In genomic region chr2:207341816-207342215, GRCh38 we compare ENCODE assay signal across 20 cellular contexts.
DNase-seq lines count a peak whose midpoint lies in the region; ATAC-seq and TF ChIP-seq lines count a peak whose summit lies in the region.
"Had no signal": no experiment of that assay in that cellular context is flagged by ENCODE, and none has a peak within 500 bp of the region (broad histone marks: within the 10 kb centered on the region; RNA-seq: fewer than 3 reads in every experiment).

No MANE protein-coding gene starts in this region.

- TF ChIP-seq POLR2A in IMR-90 (IDR thresholded peaks at IDR 0.05; ENCODE audit: low read depth, low read length): no peak

- H3K9me3 ChIP-seq in IMR-90 (ENCODE audit: control insufficient read depth, insufficient read depth, low read length): no peaks in the 10 kb centered on the region
- H3K9me3 ChIP-seq: mucosa of descending colon had no signal

- peak overlapping the region; percentile 23; the same call in 1 of the 2 replicates for H2BK20ac ChIP-seq in IMR-90 (ENCODE audit: low read depth, low read length)

- H3K27ac ChIP-seq in IMR-90 (ENCODE audit: insufficient read depth, low read length) (no peak overlapping the region), mesendoderm (ENCODE audit: low read depth, low read length) (no peak overlapping the region)
- H3K27ac ChIP-seq: epithelial cell of prostate, PC-9 had no signal

- H3K23ac ChIP-seq in IMR-90 (ENCODE audit: low read depth, low read length) (no peak overlapping the region), mesendoderm (ENCODE audit: low read length) (no peak overlapping the region)

- H2AK9ac ChIP-seq in IMR-90 (replicated peaks; ENCODE audit: low read depth, low read length, poor library complexity): no peak overlapping the region

- H2BK120ac ChIP-seq in IMR-90 (ENCODE audit: low read depth, low read length) (no peak overlapping the region), mesendoderm (ENCODE audit: low read depth, low read length) (no peak overlapping the region)

- peaks cover 5% of the 10 kb centered on the region for H3K4me1 ChIP-seq in IMR-90 (ENCODE audit: control insufficient read depth, insufficient read depth, low read length)
- H3K4me1 ChIP-seq in mesendoderm (ENCODE audit: control insufficient read depth, low read depth, low read length): peaks cover 4% of the 10 kb centered on the region

- TF ChIP-seq RAD21 in IMR-90 (IDR thresholded peaks at IDR 0.05; ENCODE audit: low read length): no peak

- H4K91ac ChIP-seq in IMR-90 (ENCODE audit: insufficient read depth, low read depth, low read length): no peak overlapping the region

- BruUV-seq in IMR-90 (replicated peaks; lab: Mats Ljungman, UMichigan): no TSS peak

- dilution Hi-C loops in IMR-90 (cut with HindIII; ENCODE audit: low sequenced_read_pairs, unreplicated experiment): no loop called here

- H2AK5ac ChIP-seq in IMR-90 (ENCODE audit: low read depth, low read length): no peak overlapping the region
- no peak overlapping the region for H2AK5ac ChIP-seq in mesendoderm (ENCODE audit: low read length)

- no peaks in the 10 kb centered on the region for H3K79me2 ChIP-seq in mesendoderm (ENCODE audit: control insufficient read depth, insufficient read depth, low read length)

- POLR2A ChIA-PET in IMR-90 (lab: Charles Lee; ENCODE audit: unreplicated experiment): no interaction called here

- in situ Hi-C loops in IMR-90 (cut with MboI; ENCODE audit: low sequenced_read_pairs): no loop called here

- no peaks in the 10 kb centered on the region for H4K20me1 ChIP-seq in IMR-90 (ENCODE audit: insufficient read depth, low read length)

- H3K9ac ChIP-seq in IMR-90 (ENCODE audit: low read depth, low read length) (no peak overlapping the region), mesendoderm (ENCODE audit: low read length) (no peak overlapping the region)

- H2BK5ac ChIP-seq in IMR-90 (ENCODE audit: low read depth, low read length, poor library complexity, severe bottlenecking) (no peak overlapping the region), mesendoderm (ENCODE audit: low read length) (no peak overlapping the region)

- H3K56ac ChIP-seq in IMR-90 (ENCODE audit: extremely low read depth, insufficient read depth, low read length) (no peak overlapping the region), mesendoderm (ENCODE audit: low read length) (no peak overlapping the region)

- H4K8ac ChIP-seq in IMR-90 (ENCODE audit: low read depth in 2 of 2, low read length in 2 of 2) (no peak overlapping the region), mesendoderm (ENCODE audit: low read depth, low read length) (no peak overlapping the region)

- H3K4ac ChIP-seq in IMR-90 (ENCODE audit: low read depth, low read length) (no peak overlapping the region), mesendoderm (ENCODE audit: low read depth, low read length) (no peak overlapping the region)

- H3K27me3 ChIP-seq in IMR-90 (ENCODE audit: control insufficient read depth, insufficient read depth, low read length): no peaks in the 10 kb centered on the region
- H3K27me3 ChIP-seq in mesendoderm (ENCODE audit: insufficient read depth, low read length, poor library complexity): no peaks in the 10 kb centered on the region

- H3K14ac ChIP-seq in IMR-90 (replicated peaks; ENCODE audit: low read depth, low read length): no peak overlapping the region

- no peak overlapping the region for H2AFZ ChIP-seq in IMR-90 (replicated peaks; ENCODE audit: low read length, poor library complexity)
- H2AFZ ChIP-seq: PC-9 had no signal

- H4K5ac ChIP-seq in IMR-90 (ENCODE audit: low read depth, low read length): no peak overlapping the region
- H4K5ac ChIP-seq in mesendoderm (ENCODE audit: low read length): no peak overlapping the region

- peak; percentile 29 for DNase-seq in NCI-H82 (lab: John Stamatoyannopoulos, UW)
- no peak for DNase-seq in NCI-H82 treated with DMSO at 0.1 percent for 48 hours (lab: John Stamatoyannopoulos, UW; ENCODE audit: unreplicated experiment)
- DNase-seq in IMR-90: no peak
- peak; percentile 41 for DNase-seq in cerebellum (ENCODE audit: low spot score)
- DNase-seq in mesendoderm: peak; percentile 82
- DNase-seq in NAMALWA (ENCODE audit: low spot score): no peak
- DNase-seq in stimulated activated CD4-positive, alpha-beta T cell treated with anti-CD3 and anti-CD28 coated beads, Interleukin-2, amount 100 ng/mL, for 24 hours: no peak
- no peak for DNase-seq in stimulated activated CD8-positive, alpha-beta memory T cell treated with anti-CD3 and anti-CD28 coated beads, Interleukin-4, amount 100 ng/mL, for 48 hours
- DNase-seq: activated CD4-positive, alpha-beta memory T cell treated with anti-CD3 and anti-CD28 coated beads, Interleukin-2, amount 10 ng/mL, durations not matched to agents 7 days and 5 days; CD4-positive, CD25-positive, alpha-beta regulatory T cell; cerebellar nuclear complex; islet precursor cell; mucosa of descending colon; NCI-H1436; NCI-H345; occipital lobe; PC-9; stimulated activated naive CD4-positive, alpha-beta T cell treated with Interleukin-2 at 50 U/mL for 16 hours had no signal

- no peaks in the 10 kb centered on the region for H3K9me1 ChIP-seq in IMR-90 (ENCODE audit: insufficient read depth, low read length)

- H3K18ac ChIP-seq in IMR-90 (ENCODE audit: low read depth, low read length) (no peak overlapping the region), mesendoderm (ENCODE audit: low read length) (no peak overlapping the region)

- TF ChIP-seq CTCF in IMR-90 (conservative IDR thresholded peaks at IDR 0.05; ENCODE audit: low read depth, low read length): no peak

- no peak overlapping the region for H2BK15ac ChIP-seq in IMR-90 (ENCODE audit: low read depth, low read length)
- H2BK15ac ChIP-seq in mesendoderm (replicated peaks; ENCODE audit: low read depth): no peak overlapping the region

- no peaks in the 10 kb centered on the region for H3K36me3 ChIP-seq in IMR-90 (ENCODE audit: control insufficient read depth, insufficient read depth, low read length)
- H3K36me3 ChIP-seq in mesendoderm (ENCODE audit: control insufficient read depth, insufficient read depth, low read length): no peaks in the 10 kb centered on the region

- CTCF ChIA-PET in IMR-90 (lab: Yijun Ruan, JAX): no interaction called here

- no peaks in the 10 kb centered on the region for H3K79me1 ChIP-seq in IMR-90 (ENCODE audit: low read depth in 1 of 2, low read length in 2 of 2)
- H3K79me1 ChIP-seq in mesendoderm (ENCODE audit: low read length): no peaks in the 10 kb centered on the region

- H3K4me2 ChIP-seq in IMR-90 (ENCODE audit: low read depth, low read length): no peak overlapping the region
- no peak overlapping the region for H3K4me2 ChIP-seq in mesendoderm (ENCODE audit: low read length)
- H3K4me2 ChIP-seq: PC-9 had no signal

- H3K4me3 ChIP-seq in IMR-90 (ENCODE audit: insufficient read depth, low read depth, low read length): no peak overlapping the region
- H3K4me3 ChIP-seq in mesendoderm (ENCODE audit: low read length): no peak overlapping the region
- H3K4me3 ChIP-seq: mucosa of descending colon, PC-9 had no signal

- ATAC-seq in IMR-90 (ENCODE audit: low read depth): no peak
- ATAC-seq: activated T-helper 17 cell treated with anti-CD3 and anti-CD28 coated beads, Interleukin-2, amount 50 U/mL, for 72 hours; mucosa of descending colon had no signal

- intact Hi-C loops in IMR-90 (cut with micrococcal nuclease): no loop called here

TF ChIP-seq in IMR-90, 13 proteins besides CTCF, POLR2A, EP300 and RAD21:
- TF ChIP-seq RFX5 (IDR thresholded peaks at IDR 0.05; ENCODE audit: low read depth, low read length) (no peak), USF2 (IDR thresholded peaks at IDR 0.05; ENCODE audit: low read depth, low read length) (no peak), BHLHE40 (IDR thresholded peaks at IDR 0.05; ENCODE audit: low read depth, low read length) (no peak)
TF ChIP-seq in IMR-90: peak in this region for 0.

Comparison
In these comparisons a context has a peak if more than half of its experiments do, and no peak if none do; other contexts are left out.
1. DNase-seq: peak in NCI-H82 (single experiment), cerebellum (single experiment) and mesendoderm (single experiment); none in NCI-H82 treated with DMSO at 0.1 percent for 48 hours (single experiment), IMR-90 (single experiment), NAMALWA (single experiment), stimulated activated CD4-positive, alpha-beta T cell treated with anti-CD3 and anti-CD28 coated beads, Interleukin-2, amount 100 ng/mL, for 24 hours (0 of 2) and stimulated activated CD8-positive, alpha-beta memory T cell treated with anti-CD3 and anti-CD28 coated beads, Interleukin-4, amount 100 ng/mL, for 48 hours (single experiment).